In genomic region chr1:106995970-106996369, GRCh38 we compare ENCODE assay signal across 15 cellular contexts.
DNase-seq lines count a peak whose midpoint lies in the region; ATAC-seq and TF ChIP-seq lines count a peak whose summit lies in the region.
"Had no signal": no experiment of that assay in that cellular context is flagged by ENCODE, and none has a peak within 500 bp of the region (broad histone marks: within the 10 kb centered on the region; RNA-seq: fewer than 3 reads in every experiment).

No MANE protein-coding gene starts in this region.

- DNase-seq in mesothelial cell of epicardium (ENCODE audit: low spot score in 2 of 2, unreplicated experiment in 2 of 2) (no peak), NCI-H2196 (lab: John Stamatoyannopoulos, UW; ENCODE audit: unreplicated experiment) (no peak), neuronal stem cell (ENCODE audit: low spot score) (no peak), KG1 (lab: John Stamatoyannopoulos, UW) (no peak)
- DNase-seq: activated gamma-delta T cell treated with Interleukin-2 at 50 U/mL for 16 hours; CD4-positive, alpha-beta T cell; NCI-H2081 treated with DMSO at 0.1 percent for 48 hours; pancreas; stimulated activated CD4-positive, alpha-beta T cell treated with anti-CD3 and anti-CD28 coated beads, Interleukin-4, amount 100 ng/mL, for 4 hours; testis had no signal

- no peak overlapping the region for H3K4me3 Mint-ChIP-seq in mesothelial cell of epicardium
- H3K4me3 Mint-ChIP-seq: CD4-positive, alpha-beta T cell; WTC11 had no signal

- H3K27me3 Mint-ChIP-seq in mesothelial cell of epicardium (ENCODE audit: low read depth): peaks cover under 1% of the 10 kb centered on the region
- H3K27me3 Mint-ChIP-seq: CD4-positive, alpha-beta T cell had no signal

- no peaks in the 10 kb centered on the region for H4K20me1 ChIP-seq in OCI-LY3 (ENCODE audit: insufficient read depth, low read length)

- peak overlapping the region; percentile 72 for H3K27ac ChIP-seq in OCI-LY3 (ENCODE audit: low read length)
- H3K27ac ChIP-seq in neuronal stem cell (replicated peaks; ENCODE audit: low read length): no peak overlapping the region
- H3K27ac ChIP-seq: pancreas, testis had no signal

- no peaks in the 10 kb centered on the region for H3K79me2 ChIP-seq in OCI-LY3 (ENCODE audit: low read length)

- no peak for TF ChIP-seq CTCF in OCI-LY3 (IDR thresholded peaks at IDR 0.05; ENCODE audit: low read depth, low read length)
- no peak for TF ChIP-seq CTCF in mesothelial cell of epicardium (IDR thresholded peaks at IDR 0.05; ENCODE audit: unreplicated experiment)

- H3K4me2 ChIP-seq in OCI-LY3 (ENCODE audit: low read length) (peak overlapping the region; percentile 42), neuronal stem cell (ENCODE audit: insufficient read depth, low read length, poor library complexity, severe bottlenecking) (no peak overlapping the region)

- H4K91ac ChIP-seq in neuronal stem cell (ENCODE audit: low read depth, low read length, poor library complexity): no peak overlapping the region

- H3K36me3 ChIP-seq in OCI-LY3 (replicated peaks; ENCODE audit: low read depth, low read length) (peaks cover 6% of the 10 kb centered on the region), neuronal stem cell (replicated peaks in 1 of 2; ENCODE audit: control insufficient read depth in 2 of 2, insufficient read depth in 2 of 2, low read length in 2 of 2) (no peaks in the 10 kb centered on the region)
- H3K36me3 ChIP-seq: pancreas had no signal

- H3K18ac ChIP-seq in neuronal stem cell (ENCODE audit: low read length): no peak overlapping the region

- H3K9me3 Mint-ChIP-seq in mesothelial cell of epicardium: peaks cover 6% of the 10 kb centered on the region

- H2BK120ac ChIP-seq in neuronal stem cell (ENCODE audit: low read depth, low read length): no peak overlapping the region

- H3K23ac ChIP-seq in neuronal stem cell (ENCODE audit: low read depth, low read length, poor library complexity): no peak overlapping the region

- no peak overlapping the region for H2BK15ac ChIP-seq in neuronal stem cell (ENCODE audit: low read length)

- no peak overlapping the region for H3K14ac ChIP-seq in neuronal stem cell (ENCODE audit: low read length)

- peaks cover 24% of the 10 kb centered on the region for H3K4me1 ChIP-seq in OCI-LY3 (ENCODE audit: low read length)
- H3K4me1 ChIP-seq in neuronal stem cell (ENCODE audit: control insufficient read depth in 2 of 2, insufficient read depth in 1 of 2, low read depth in 1 of 2, low read length in 2 of 2): no peaks in the 10 kb centered on the region
- H3K4me1 ChIP-seq: pancreas, testis had no signal

- no peaks in the 10 kb centered on the region for H3K9me3 ChIP-seq in OCI-LY3 (ENCODE audit: insufficient read depth, low read length)
- no peaks in the 10 kb centered on the region for H3K9me3 ChIP-seq in neuronal stem cell (replicated peaks in 1 of 2; ENCODE audit: control insufficient read depth in 2 of 2, insufficient read depth in 1 of 2, low read depth in 1 of 2, low read length in 2 of 2)
- H3K9me3 ChIP-seq: pancreas, testis had no signal

- no peak overlapping the region for H3K27ac Mint-ChIP-seq in mesothelial cell of epicardium
- H3K27ac Mint-ChIP-seq: CD4-positive, alpha-beta T cell; WTC11 had no signal

- H2BK12ac ChIP-seq in neuronal stem cell (ENCODE audit: low read length): no peak overlapping the region

- H3K4me1 Mint-ChIP-seq in mesothelial cell of epicardium: no peaks in the 10 kb centered on the region
- H3K4me1 Mint-ChIP-seq: WTC11 had no signal

- peak; percentile 93 for ATAC-seq in GM18519 (IDR thresholded peaks at IDR 0.05; ENCODE audit: low FRiP score, unreplicated experiment)
- ATAC-seq in GM21381 (IDR thresholded peaks at IDR 0.05; ENCODE audit: unreplicated experiment): peak; percentile 95
- ATAC-seq in HG03025 (IDR thresholded peaks at IDR 0.05; ENCODE audit: low FRiP score, unreplicated experiment): peak; percentile 96
- ATAC-seq: pancreas, WTC11 had no signal

- no peaks in the 10 kb centered on the region for H3K79me1 ChIP-seq in neuronal stem cell (ENCODE audit: low read depth, low read length)

- H3K9ac ChIP-seq in OCI-LY3 (ENCODE audit: low read length) (peak overlapping the region; percentile 4; the same call in 1 of the 2 replicates), neuronal stem cell (ENCODE audit: low read depth, low read length, poor library complexity) (no peak overlapping the region)

- H3K36me3 Mint-ChIP-seq in mesothelial cell of epicardium: no peaks in the 10 kb centered on the region
- H3K36me3 Mint-ChIP-seq: WTC11 had no signal

- H2AK5ac ChIP-seq in neuronal stem cell (ENCODE audit: low read depth, low read length): no peak overlapping the region

- H2BK5ac ChIP-seq in neuronal stem cell (ENCODE audit: low read length): no peak overlapping the region

- H3K4me3 ChIP-seq in OCI-LY3 (ENCODE audit: low read length): no peak overlapping the region
- no peak overlapping the region for H3K4me3 ChIP-seq in neuronal stem cell (ENCODE audit: low read length in 2 of 2)
- H3K4me3 ChIP-seq: pancreas, testis had no signal

- H2AFZ ChIP-seq in OCI-LY3 (ENCODE audit: low read depth, low read length) (no peak overlapping the region), neuronal stem cell (ENCODE audit: low read length) (no peak overlapping the region)

- no peak overlapping the region for H4K8ac ChIP-seq in neuronal stem cell (ENCODE audit: low read depth, low read length)

- no peak overlapping the region for H3K4ac ChIP-seq in neuronal stem cell (ENCODE audit: low read length)

- H3K27me3 ChIP-seq in OCI-LY3 (ENCODE audit: low read depth, low read length) (no peaks in the 10 kb centered on the region), neuronal stem cell (ENCODE audit: control insufficient read depth in 3 of 3, insufficient read depth in 3 of 3, low read depth in 1 of 3, low read length in 3 of 3) (no peaks in the 10 kb centered on the region)
- H3K27me3 ChIP-seq: pancreas, testis had no signal
